1 cellular context compared by ENCODE assay signal in genomic region chr1:37477198-37477931, GRCh38.
TF ChIP-seq lines count a peak whose summit lies in the region.

No MANE protein-coding gene starts in this region.

TF ChIP-seq in IMR-90, 13 proteins besides CTCF, POLR2A, EP300 and RAD21:
- peak; percentile 59 for TF ChIP-seq MAZ (IDR thresholded peaks at IDR 0.05; ENCODE audit: borderline replicate concordance, low read depth, low read length)
- TF ChIP-seq MXI1 (IDR thresholded peaks at IDR 0.05; ENCODE audit: borderline replicate concordance, low read depth, low read length), result no peak
